1 cellular context compared by ENCODE assay signal in genomic region chr9:128656416-128657343, GRCh38.
TF ChIP-seq lines count a peak whose summit lies in the region.

DYNC2I2 (minus strand) TSS chr9:128656847; CDS start chr9:128656726, 121 bp downstream.

TF ChIP-seq in K562, 482 proteins besides CTCF, POLR2A, EP300 and RAD21 (continued from another document and continues in another):
- TF ChIP-seq BCLAF1 (IDR thresholded peaks at IDR 0.05; ENCODE audit: borderline replicate concordance in 1 of 2, control insufficient read depth in 1 of 2, low read depth in 2 of 2, low read length in 1 of 2): no peak
- TF ChIP-seq HBP1 (CRISPR knock-in tag; IDR thresholded peaks at IDR 0.05): peak; percentile 80
- TF ChIP-seq ZFP36 (IDR thresholded peaks at IDR 0.05; ENCODE audit: low read depth, low read length, partially characterized antibody): no peak
- no peak; the same call in 1 of the 2 replicates for TF ChIP-seq SMARCE1 (IDR thresholded peaks at IDR 0.05)
- TF ChIP-seq ELF4 (CRISPR knock-in tag; IDR thresholded peaks at IDR 0.05): peak; percentile 97
- peak; percentile 85; the same call in 1 of the 2 replicates for TF ChIP-seq HOMEZ (CRISPR knock-in tag; IDR thresholded peaks at IDR 0.05)
- TF ChIP-seq ARID1B (IDR thresholded peaks at IDR 0.05): peak; percentile 53; the same call in 1 of the 2 replicates
- no peak for TF ChIP-seq ZNF398 (CRISPR knock-in tag; IDR thresholded peaks at IDR 0.05)
- peak; percentile 94 for TF ChIP-seq MYC (IDR thresholded peaks at IDR 0.05; ENCODE audit: low read depth, low read length)
- TF ChIP-seq MYC (CRISPR knock-in tag; IDR thresholded peaks at IDR 0.05; ENCODE audit: borderline replicate concordance, low read depth): peak; percentile 97
- TF ChIP-seq CREM (IDR thresholded peaks at IDR 0.05; ENCODE audit: low read depth): peak; percentile 98
- TF ChIP-seq YBX1 (IDR thresholded peaks at IDR 0.05): no peak
- TF ChIP-seq MXI1 (IDR thresholded peaks at IDR 0.05; ENCODE audit: low read depth, low read length): peak; percentile 92
- no peak for TF ChIP-seq KAT2B (IDR thresholded peaks at IDR 0.05; ENCODE audit: low read depth, low read length)
- TF ChIP-seq ZNF277 (CRISPR knock-in tag; IDR thresholded peaks at IDR 0.05; ENCODE audit: borderline replicate concordance): no peak
- peak; percentile 64; the same call in 1 of the 2 replicates for TF ChIP-seq LEF1 (IDR thresholded peaks at IDR 0.05)
- TF ChIP-seq FOS (IDR thresholded peaks at IDR 0.05; ENCODE audit: extremely low read depth, insufficient read length): no peak
- TF ChIP-seq BHLHE40 (IDR thresholded peaks at IDR 0.05; ENCODE audit: low read length): peak; percentile 97
- peak; percentile 63 for TF ChIP-seq ZBTB7A (IDR thresholded peaks at IDR 0.05; ENCODE audit: borderline replicate concordance, control insufficient read depth, low read depth, low read length)
- peak; percentile 83; the same call in 1 of the 2 replicates for TF ChIP-seq ZKSCAN8 (CRISPR knock-in tag; IDR thresholded peaks at IDR 0.05)
- TF ChIP-seq RAD51 (IDR thresholded peaks at IDR 0.05; ENCODE audit: borderline replicate concordance, low read depth): peak; percentile 44; the same call in 1 of the 2 replicates
- peak; percentile 80 for TF ChIP-seq FUS (optimal IDR thresholded peaks at IDR 0.05; ENCODE audit: low read depth, low read length)
- TF ChIP-seq ZNF512 (tag; IDR thresholded peaks at IDR 0.05): no peak
- TF ChIP-seq TAF15 (IDR thresholded peaks at IDR 0.05; ENCODE audit: low read depth, low read length): no peak
- no peak for TF ChIP-seq SIN3B (IDR thresholded peaks at IDR 0.05; ENCODE audit: low read depth)
- TF ChIP-seq ZNF324 (CRISPR knock-in tag; IDR thresholded peaks at IDR 0.05): peak; percentile 78
- TF ChIP-seq ZFP1 (CRISPR knock-in tag; IDR thresholded peaks at IDR 0.05): peak; percentile 67
- TF ChIP-seq NKRF (IDR thresholded peaks at IDR 0.05; ENCODE audit: borderline replicate concordance): peak; percentile 69; the same call in 1 of the 2 replicates
- TF ChIP-seq SMAD2 (IDR thresholded peaks at IDR 0.05; ENCODE audit: low read depth, low read length): no peak
- TF ChIP-seq ZNF212 (CRISPR knock-in tag; IDR thresholded peaks at IDR 0.05): peak; percentile 90; the same call in 1 of the 2 replicates
- TF ChIP-seq DMBX1 (CRISPR knock-in tag; IDR thresholded peaks at IDR 0.05; ENCODE audit: borderline replicate concordance): peak; percentile 94
- peak; percentile 27 to 41; a peak in 1 of 4 replicates for TF ChIP-seq ZMIZ1 (IDR thresholded peaks at IDR 0.05; ENCODE audit: low read depth in 2 of 2, low read length in 2 of 2)
- TF ChIP-seq RBBP5 (IDR thresholded peaks at IDR 0.05; ENCODE audit: borderline replicate concordance, insufficient read depth, low read length, poor library complexity, severe bottlenecking): peak; percentile 91
- peak; percentile 67; the same call in 1 of the 2 replicates for TF ChIP-seq POLR2AphosphoS2 (IDR thresholded peaks at IDR 0.05; ENCODE audit: low read length)
- peak; percentile 93 for TF ChIP-seq E2F8 (IDR thresholded peaks at IDR 0.05; ENCODE audit: low read depth, partially characterized antibody)
- TF ChIP-seq ZNF143 (CRISPR knock-in tag; IDR thresholded peaks at IDR 0.05): no peak
- TF ChIP-seq FOXA3 (CRISPR knock-in tag; conservative IDR thresholded peaks at IDR 0.05 in 1 of 2, IDR thresholded peaks at IDR 0.05 in 1 of 2): peak in 1 of 2 experiments; percentile 31; a peak in 1 of 4 replicates
- TF ChIP-seq BRF2 (IDR thresholded peaks at IDR 0.05; ENCODE audit: borderline replicate concordance, insufficient read depth, insufficient read length): no peak
